12 cellular contexts compared by ENCODE assay signal in the genomic region with DNA sequence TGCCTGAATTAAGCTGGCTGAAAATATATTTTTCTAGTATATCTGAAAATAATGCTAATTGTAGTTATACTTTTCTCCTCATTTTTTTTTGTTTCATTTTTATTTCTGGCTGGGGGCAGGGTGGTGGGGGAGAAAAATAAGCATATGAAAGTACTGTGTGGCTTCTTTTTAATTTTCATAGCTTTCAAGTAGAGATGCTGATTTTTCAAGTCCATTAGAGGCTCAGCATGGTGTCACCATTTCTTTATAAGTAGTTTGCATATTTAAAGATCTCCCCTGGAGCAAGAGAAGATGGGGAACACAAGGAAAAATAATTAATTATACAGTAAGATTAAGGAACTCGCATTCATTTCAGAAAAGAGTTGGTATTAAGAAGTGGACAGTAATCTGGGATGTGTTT. TPM values are rescaled to one million over a fixed set of nuclear protein-coding genes. Genes with fewer than 3 reads are reported as not detected.
DNase-seq lines count a peak whose midpoint lies in the region; ATAC-seq and TF ChIP-seq lines count a peak whose summit lies in the region.
"Had no signal": no experiment of that assay in that cellular context is flagged by ENCODE, and none has a peak within 500 bp of the region (broad histone marks: within the 10 kb centered on the region; RNA-seq: fewer than 3 reads in every experiment).

No MANE protein-coding gene starts in this region.

- H3K27ac ChIP-seq in SK-N-SH (ENCODE audit: low read depth in 2 of 2, low read length in 1 of 2) (peak overlapping the region; percentile 26 to 100; a peak in 3 of 4 replicates), SK-N-MC (no peak overlapping the region), iPS-18a (ENCODE audit: low read length) (no peak overlapping the region), adrenal gland (no peak overlapping the region)
- H3K27ac ChIP-seq: BLaER1 treated with 17β-estradiol and CSF1 and Interleukin-3, amounts not matched to agents 10 nM and 100 nM had no signal

- H3F3A ChIP-seq in SK-N-SH (replicated peaks; ENCODE audit: insufficient read depth) = peaks cover 9% of the 10 kb centered on the region

- H3K4me3 ChIP-seq in SK-N-SH (ENCODE audit: low read depth in 2 of 2, low read length in 1 of 2) = no peak overlapping the region
- H3K4me3 ChIP-seq in SK-N-MC = peak overlapping the region; percentile 7
- peak overlapping the region; percentile 11 for H3K4me3 ChIP-seq in iPS-18a (ENCODE audit: low read length)
- H3K4me3 ChIP-seq in adrenal gland = no peak overlapping the region
- H3K4me3 ChIP-seq: BLaER1 treated with 17β-estradiol and CSF1 and Interleukin-3, amounts not matched to agents 10 nM and 100 nM had no signal

- TF ChIP-seq EP300 in SK-N-SH (IDR thresholded peaks at IDR 0.05; ENCODE audit: borderline replicate concordance in 1 of 2, low read depth in 1 of 2, low read length in 1 of 2) = no peak

- intact Hi-C loops in posterior vena cava (cut with DNase I) (no loop called here), adrenal gland (cut with DNase I) (no loop called here)

- no peak for TF ChIP-seq POLR2A in adrenal gland (IDR thresholded peaks at IDR 0.05)

- H3K4me2 ChIP-seq in SK-N-SH = no peak overlapping the region
- H3K4me2 ChIP-seq: BLaER1 treated with 17β-estradiol and CSF1 and Interleukin-3, amounts not matched to agents 10 nM and 100 nM had no signal

- peaks cover 35 to 42% of the 10 kb centered on the region in 2 experiments for H3K36me3 ChIP-seq in SK-N-SH (replicated peaks in 1 of 2; ENCODE audit: control insufficient read depth in 1 of 2, insufficient read depth in 2 of 2, low read length in 1 of 2)
- H3K36me3 ChIP-seq in SK-N-MC (ENCODE audit: insufficient read depth, low read length) = no peaks in the 10 kb centered on the region
- no peaks in the 10 kb centered on the region for H3K36me3 ChIP-seq in iPS-18a (ENCODE audit: control insufficient read depth, low read depth, low read length)
- peaks cover 0 to 18% of the 10 kb centered on the region in 2 donors for H3K36me3 ChIP-seq in adrenal gland (replicated peaks in 1 of 2)

- ATAC-seq in SK-N-SH treated with all-trans-retinoic acid at 6 μM for 48 hours = no peak
- ATAC-seq: CD8-positive, alpha-beta T cell had no signal

- no peaks in the 10 kb centered on the region for H3K27me3 ChIP-seq in SK-N-SH (ENCODE audit: insufficient read depth)
- H3K27me3 ChIP-seq in iPS-18a (ENCODE audit: control insufficient read depth, insufficient read depth, low read length) = no peaks in the 10 kb centered on the region
- H3K27me3 ChIP-seq in adrenal gland = no peaks in the 10 kb centered on the region
- H3K27me3 ChIP-seq: BLaER1 treated with 17β-estradiol and CSF1 and Interleukin-3, amounts not matched to agents 10 nM and 100 nM had no signal

- no peak for TF ChIP-seq RAD21 in SK-N-SH (IDR thresholded peaks at IDR 0.05; ENCODE audit: low read length)

- H3K9ac ChIP-seq in SK-N-SH (no peak overlapping the region), SK-N-MC (ENCODE audit: insufficient read length) (no peak overlapping the region), iPS-18a (ENCODE audit: low read length) (no peak overlapping the region)
- H3K9ac ChIP-seq: BLaER1 treated with 17β-estradiol and CSF1 and Interleukin-3, amounts not matched to agents 10 nM and 100 nM had no signal

- DNase-seq in SK-N-SH (no peak), SK-N-MC (ENCODE audit: low read depth, low spot score) (no peak), posterior vena cava (ENCODE audit: low spot score) (no peak), adrenal gland (no peak)
- no peak for DNase-seq in effector CD8-positive, alpha-beta T cell (lab: John Stamatoyannopoulos, UW)
- DNase-seq: Calu3; CD8-positive, alpha-beta T cell; GOT3; H9 had no signal

- H3K9me2 ChIP-seq in SK-N-SH = no peaks in the 10 kb centered on the region

- peaks cover 0 to 39% of the 10 kb centered on the region in 2 experiments; a peak in 2 of 4 replicates for H3K4me1 ChIP-seq in SK-N-SH (ENCODE audit: control insufficient read depth in 1 of 2, insufficient read depth in 2 of 2, low read depth in 1 of 2, low read length in 1 of 2)
- peaks cover 30% of the 10 kb centered on the region for H3K4me1 ChIP-seq in iPS-18a (ENCODE audit: control insufficient read depth, low read depth, low read length)
- no peaks in the 10 kb centered on the region for H3K4me1 ChIP-seq in adrenal gland (replicated peaks in 1 of 2)
- H3K4me1 ChIP-seq: BLaER1 treated with 17β-estradiol and CSF1 and Interleukin-3, amounts not matched to agents 10 nM and 100 nM had no signal

- H4K20me1 ChIP-seq in SK-N-SH (ENCODE audit: insufficient read depth) = no peaks in the 10 kb centered on the region
- H4K20me1 ChIP-seq: BLaER1 treated with 17β-estradiol and CSF1 and Interleukin-3, amounts not matched to agents 10 nM and 100 nM had no signal

- CTCF ChIA-PET in SK-N-SH (lab: Yijun Ruan, JAX) = interaction anchor here (0.6 to 3.4 kb wide), 12 partner anchors 10 to 537 kb away, joined by 3 to 12 read pairs (median 4); partner anchors contain the start of genes EML5 and TTC8

- WGBS in SK-N-SH (ENCODE audit: low lambda C conversion rate) = 75% methylated on average over 1 of the region's 1 CpG
- WGBS in adrenal gland, 4 donors = 76 to 89% (median 82%) methylated on average over 1 of the region's 1 CpG

- TF ChIP-seq CTCF in SK-N-SH (IDR thresholded peaks at IDR 0.05) (no peak), adrenal gland (IDR thresholded peaks at IDR 0.05) (no peak)

- H2AFZ ChIP-seq in SK-N-SH (ENCODE audit: low read depth) = no peak overlapping the region

- POLR2A ChIA-PET in SK-N-SH (lab: Yijun Ruan, JAX) = interaction anchor here (1.0 to 5.5 kb wide), 4 partner anchors 25 to 134 kb away, joined by 6 to 87 read pairs (median 8); partner anchors contain the start of genes EML5 and TTC8

- no peaks in the 10 kb centered on the region for H3K79me2 ChIP-seq in SK-N-SH (ENCODE audit: insufficient read depth)

- H3K9me3 ChIP-seq in SK-N-SH (no peaks in the 10 kb centered on the region), SK-N-MC (ENCODE audit: low read depth, low read length) (no peaks in the 10 kb centered on the region), iPS-18a (ENCODE audit: control insufficient read depth, low read depth, low read length) (no peaks in the 10 kb centered on the region), adrenal gland (replicated peaks in 1 of 3) (no peaks in the 10 kb centered on the region)
- H3K9me3 ChIP-seq: BLaER1 treated with 17β-estradiol and CSF1 and Interleukin-3, amounts not matched to agents 10 nM and 100 nM had no signal

TF ChIP-seq in SK-N-SH, 30 proteins besides CTCF, POLR2A, EP300 and RAD21 (continues in another document):
- TF ChIP-seq NFIC (IDR thresholded peaks at IDR 0.05; ENCODE audit: borderline replicate concordance) (no peak), IRF3 (IDR thresholded peaks at IDR 0.05; ENCODE audit: low read depth, low read length) (no peak), MEF2A (IDR thresholded peaks at IDR 0.05; ENCODE audit: borderline replicate concordance, low read depth) (no peak), CHD2 (IDR thresholded peaks at IDR 0.05; ENCODE audit: low read length, partially characterized antibody) (no peak)
- TF ChIP-seq, protein P1, sequence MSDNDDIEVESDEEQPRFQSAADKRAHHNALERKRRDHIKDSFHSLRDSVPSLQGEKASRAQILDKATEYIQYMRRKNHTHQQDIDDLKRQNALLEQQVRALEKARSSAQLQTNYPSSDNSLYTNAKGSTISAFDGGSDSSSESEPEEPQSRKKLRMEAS (IDR thresholded peaks at IDR 0.05; ENCODE audit: low read depth) = no peak

TF ChIP-seq in SK-N-SH treated with all-trans-retinoic acid at 6 μM for 48 hours, 23 proteins besides CTCF, POLR2A, EP300 and RAD21 (continues in another document):
- TF ChIP-seq OSR1 (CRISPR knock-in tag; IDR thresholded peaks at IDR 0.05) (no peak), TCF4 (CRISPR knock-in tag; IDR thresholded peaks at IDR 0.05; ENCODE audit: borderline replicate concordance) (no peak), TOX (CRISPR knock-in tag; IDR thresholded peaks at IDR 0.05; ENCODE audit: borderline replicate concordance) (no peak), BACH2 (CRISPR knock-in tag; IDR thresholded peaks at IDR 0.05; ENCODE audit: borderline replicate concordance) (no peak), ZNF8 (CRISPR knock-in tag; IDR thresholded peaks at IDR 0.05) (no peak), ZFP3 (CRISPR knock-in tag; IDR thresholded peaks at IDR 0.05) (no peak), GLIS3 (CRISPR knock-in tag; IDR thresholded peaks at IDR 0.05) (no peak)
- TF ChIP-seq, protein P2, sequence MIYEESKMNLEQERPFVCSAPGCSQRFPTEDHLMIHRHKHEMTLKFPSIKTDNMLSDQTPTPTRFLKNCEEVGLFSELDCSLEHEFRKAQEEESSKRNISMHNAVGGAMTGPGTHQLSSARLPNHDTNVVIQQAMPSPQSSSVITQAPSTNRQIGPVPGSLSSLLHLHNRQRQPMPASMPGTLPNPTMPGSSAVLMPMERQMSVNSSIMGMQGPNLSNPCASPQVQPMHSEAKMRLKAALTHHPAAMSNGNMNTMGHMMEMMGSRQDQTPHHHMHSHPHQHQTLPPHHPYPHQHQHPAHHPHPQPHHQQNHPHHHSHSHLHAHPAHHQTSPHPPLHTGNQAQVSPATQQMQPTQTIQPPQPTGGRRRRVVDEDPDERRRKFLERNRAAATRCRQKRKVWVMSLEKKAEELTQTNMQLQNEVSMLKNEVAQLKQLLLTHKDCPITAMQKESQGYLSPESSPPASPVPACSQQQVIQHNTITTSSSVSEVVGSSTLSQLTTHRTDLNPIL (CRISPR knock-in tag; IDR thresholded peaks at IDR 0.05; ENCODE audit: low read depth) = no peak

RNA-seq across cellular contexts. Expression of gene TTC8, which starts 27.1 kb away (rescaled TPM):
- polyA plus RNA-seq in SK-N-SH (2012; rRNA removed) (51.6 and 73.9 TPM in 2 replicates), adrenal gland (10 to 100 TPM; 53.5 to 68.5 (median 62.3) TPM)
- 62.8 and 66.2 TPM in 2 replicates for polyA plus RNA-seq in SK-N-SH (2012; cell fraction: cytosol; rRNA removed)
- polyA plus RNA-seq in SK-N-SH (2012; cell fraction: nucleus; rRNA removed) = 58.0 and 80.1 TPM in 2 replicates
- total RNA-seq in posterior vena cava (10 to 100 TPM; 17.0 to 26.8 TPM), adrenal gland (100 to 1,000 TPM in 1 of 8 donors, 10 to 100 TPM in 7; 40.4 to 184 (median 71.1) TPM)

RNA-seq across cellular contexts. Expression of gene EML5, which starts 58.8 kb away (rescaled TPM):
- polyA plus RNA-seq in SK-N-SH (2012; rRNA removed) (0.23 and 1.1 TPM in 2 replicates), adrenal gland (1 to 10 TPM; 1.8 to 6.0 (median 5.6) TPM)
- polyA plus RNA-seq in SK-N-SH (2012; cell fraction: cytosol; rRNA removed) = 1.7 and 2.1 TPM in 2 replicates
- polyA plus RNA-seq in SK-N-SH (2012; cell fraction: nucleus; rRNA removed) = 1.6 and 1.9 TPM in 2 replicates
- total RNA-seq in posterior vena cava (1 to 10 TPM; 1.1 to 1.4 TPM), adrenal gland (10 to 100 TPM in 2 of 8 donors, 1 to 10 TPM in 6; 2.0 to 17.3 (median 7.4) TPM)

Comparison
In these comparisons a context has a peak if more than half of its experiments do, and no peak if none do; other contexts are left out.
1. H3K27ac ChIP-seq: peak in SK-N-SH (2 of 2); none in SK-N-MC (single experiment), iPS-18a (single experiment) and adrenal gland (0 of 5).
2. H3K4me3 ChIP-seq: peak in SK-N-MC (single experiment) and iPS-18a (single experiment); none in SK-N-SH (0 of 2) and adrenal gland (0 of 4).